Comparison of ENCODE assay signal across 1 cellular context in genomic region chr6:169075211-169075621, GRCh38.
TF ChIP-seq lines count a peak whose summit lies in the region.

No MANE protein-coding gene starts in this region.

TF ChIP-seq in H1, 55 proteins besides CTCF, POLR2A, EP300 and RAD21:
- TF ChIP-seq HDAC6 (IDR thresholded peaks at IDR 0.05; ENCODE audit: low read depth, low read length) (no peak), SIRT6 (IDR thresholded peaks at IDR 0.05; ENCODE audit: low read length) (no peak), RFX5 (IDR thresholded peaks at IDR 0.05; ENCODE audit: borderline replicate concordance, low read depth, low read length) (no peak), CBX5 (IDR thresholded peaks at IDR 0.05; ENCODE audit: low read depth, low read length) (no peak)
